Comparison of ENCODE assay signal across 21 cellular contexts in the genomic region with DNA sequence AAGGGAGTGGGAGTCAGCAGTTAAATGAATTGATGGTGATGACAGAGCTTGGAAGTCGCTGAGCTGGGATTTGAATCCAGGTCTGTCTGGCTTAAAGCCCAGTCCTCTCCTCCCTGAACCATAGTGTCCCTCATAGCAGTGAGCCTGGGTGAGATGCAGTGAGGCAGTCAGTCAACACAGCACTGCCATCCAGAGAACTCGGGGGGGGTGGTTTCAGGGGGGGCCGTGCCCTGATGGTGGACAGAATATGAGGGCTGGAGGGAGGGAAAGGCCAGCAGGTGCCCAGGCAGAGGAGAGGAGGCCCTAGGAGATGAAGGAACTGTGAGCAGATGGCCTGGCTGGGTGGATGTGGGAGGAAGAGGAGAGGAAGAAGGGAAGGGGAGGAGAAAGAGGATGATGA.
"Had no signal": no experiment of that assay in that cellular context is flagged by ENCODE, and none has a peak within 500 bp of the region (broad histone marks: within the 10 kb centered on the region; RNA-seq: fewer than 3 reads in every experiment).

No MANE protein-coding gene starts in this region.

- H3K27ac ChIP-seq: colonic mucosa, dorsolateral prefrontal cortex, epithelial cell of prostate, heart right ventricle, lower lobe of right lung, psoas muscle, right atrium auricular region, thyroid gland, uterus had no signal

- H3K27me3 ChIP-seq: colonic mucosa, right atrium auricular region, thyroid gland, uterus had no signal

- ATAC-seq: activated T-cell treated with anti-CD3 and anti-CD28 coated beads, Interleukin-2, amount 50 U/mL, for 4 hours; heart right ventricle; lower lobe of right lung; naive thymus-derived CD4-positive, alpha-beta T cell; psoas muscle; T-cell had no signal

- H3K27ac Mint-ChIP-seq: activated naive CD8-positive, alpha-beta T cell treated with anti-CD3 and anti-CD28 coated beads for 36 hours; naive thymus-derived CD4-positive, alpha-beta T cell; stimulated activated naive CD8-positive, alpha-beta T cell treated with anti-CD3 and anti-CD28 coated beads, Interleukin-15, Interleukin-2, amounts not matched to agents 100 ng/mL and 50 ng/mL, for 24 hours; T-cell; T-helper 2 cell treated with Interferon-gamma antibody and Interleukin-4, amounts not matched to agents 5 μg/mL and 100 μg/mL, for 36 hours had no signal

- H3K9me3 Mint-ChIP-seq: activated naive CD8-positive, alpha-beta T cell treated with anti-CD3 and anti-CD28 coated beads for 36 hours; activated T-cell treated with anti-CD3 and anti-CD28 coated beads, Interleukin-2, amount 50 U/mL, for 4 hours; stimulated activated naive CD8-positive, alpha-beta T cell treated with anti-CD3 and anti-CD28 coated beads, Interleukin-15, Interleukin-2, amounts not matched to agents 100 ng/mL and 50 ng/mL, for 24 hours; T-cell; T-helper 2 cell treated with Interferon-gamma antibody and Interleukin-4, amounts not matched to agents 5 μg/mL and 100 μg/mL, for 36 hours had no signal

- H3K4me3 ChIP-seq: colonic mucosa, dorsolateral prefrontal cortex, heart right ventricle, lower lobe of right lung, psoas muscle, right atrium auricular region, thyroid gland, uterus had no signal

- H3K36me3 Mint-ChIP-seq: activated naive CD8-positive, alpha-beta T cell treated with anti-CD3 and anti-CD28 coated beads for 36 hours; naive thymus-derived CD4-positive, alpha-beta T cell; T-cell had no signal

- H3K4me1 ChIP-seq: colonic mucosa, heart right ventricle, lower lobe of right lung, psoas muscle, right atrium auricular region, thyroid gland, uterus had no signal

- H3K36me3 ChIP-seq: colonic mucosa, heart right ventricle, lower lobe of right lung, right atrium auricular region, thyroid gland, uterus had no signal

- H3K4me1 Mint-ChIP-seq: activated naive CD8-positive, alpha-beta T cell treated with anti-CD3 and anti-CD28 coated beads for 36 hours; naive thymus-derived CD4-positive, alpha-beta T cell; T-cell had no signal

- H3K9me3 ChIP-seq: colonic mucosa, heart right ventricle, lower lobe of right lung, psoas muscle, right atrium auricular region, thyroid gland, uterus had no signal

- H3K4me3 Mint-ChIP-seq: activated naive CD8-positive, alpha-beta T cell treated with anti-CD3 and anti-CD28 coated beads for 36 hours; activated T-cell treated with anti-CD3 and anti-CD28 coated beads, Interleukin-2, amount 50 U/mL, for 4 hours; naive thymus-derived CD4-positive, alpha-beta T cell; stimulated activated naive CD8-positive, alpha-beta T cell treated with anti-CD3 and anti-CD28 coated beads, Interleukin-15, Interleukin-2, amounts not matched to agents 100 ng/mL and 50 ng/mL, for 24 hours; T-cell; T-helper 2 cell treated with Interferon-gamma antibody and Interleukin-4, amounts not matched to agents 5 μg/mL and 100 μg/mL, for 36 hours had no signal

- DNase-seq: activated CD4-positive, alpha-beta T cell treated with anti-CD3 and anti-CD28 coated beads, Interleukin-2, amount 50 U/mL, for 1 hour; activated CD8-positive, alpha-beta memory T cell treated with anti-CD3 and anti-CD28 coated beads, Interleukin-2, amount 50 U/mL, for 4 hours; activated naive CD4-positive, alpha-beta T cell treated with Interleukin-2 at 50 U/mL for 16 hours; activated naive CD8-positive, alpha-beta T cell treated with anti-CD3 and anti-CD28 coated beads for 36 hours; activated T-cell treated with anti-CD3 and anti-CD28 coated beads, Interleukin-2, amount 50 U/mL, for 4 hours; colonic mucosa; dorsolateral prefrontal cortex; heart right ventricle; kidney; lower lobe of right lung; naive thymus-derived CD4-positive, alpha-beta T cell; psoas muscle; stimulated activated CD4-positive, alpha-beta T cell treated with anti-CD3 and anti-CD28 coated beads, Interleukin-4, amount 100 ng/mL, for 24 hours; substantia nigra; T-cell; thyroid gland; uterus had no signal
